8 cellular contexts compared by ENCODE assay signal in genomic region chr4:149371021-149371420, GRCh38.
DNase-seq lines count a peak whose midpoint lies in the region; ATAC-seq and TF ChIP-seq lines count a peak whose summit lies in the region.

No MANE protein-coding gene starts in this region.

- H3K27ac ChIP-seq in body of pancreas: no peak overlapping the region

- DNase-seq in AG09309 (ENCODE audit: low read depth): peak; percentile 53
- DNase-seq in NCI-H2171 (lab: John Stamatoyannopoulos, UW): peak; percentile 4
- DNase-seq in body of pancreas: peak in 1 of 4 donors; percentile 17
- peak; percentile 70 for DNase-seq in kidney tubule cell (ENCODE audit: low spot score)
- no peak for DNase-seq in posterior vena cava (ENCODE audit: low spot score)
- DNase-seq in activated CD8-positive, alpha-beta memory T cell treated with anti-CD3 and anti-CD28 coated beads for 24 hours: no peak

- no peaks in the 10 kb centered on the region for H3K27me3 ChIP-seq in body of pancreas

- no peak for TF ChIP-seq POLR2A in body of pancreas (IDR thresholded peaks at IDR 0.05)

- no peaks in the 10 kb centered on the region for H3K36me3 ChIP-seq in body of pancreas (replicated peaks in 1 of 2; ENCODE audit: insufficient read depth in 1 of 2, low read depth in 2 of 2)

- TF ChIP-seq CTCF in AG09309 (IDR thresholded peaks at IDR 0.05; ENCODE audit: control insufficient read depth, insufficient read depth, low read depth, low read length, missing control alignments): peak; percentile 48
- peak; percentile 25 to 51 (median 31) for TF ChIP-seq CTCF in body of pancreas (IDR thresholded peaks at IDR 0.05)

- H3K9me3 ChIP-seq in body of pancreas: no peaks in the 10 kb centered on the region

- WGBS in body of pancreas, 2 donors: 12 to 14% methylated on average over 3 of the region's 3 CpGs

- H3K4me3 ChIP-seq in AG09309 (ENCODE audit: control insufficient read depth, low read depth, low read length) (no peak overlapping the region), body of pancreas (no peak overlapping the region)

- ATAC-seq in GM18867 (IDR thresholded peaks at IDR 0.05; ENCODE audit: unreplicated experiment) (peak; percentile 83), HG03103 (IDR thresholded peaks at IDR 0.05; ENCODE audit: low read depth, unreplicated experiment) (peak; percentile 83), body of pancreas (peak; percentile 33)

- no peaks in the 10 kb centered on the region for H3K4me1 ChIP-seq in body of pancreas

- intact Hi-C loops in body of pancreas (cut with DNase I) (no loop called here), posterior vena cava (cut with DNase I) (no loop called here)

Comparison
In these comparisons a context has a peak if more than half of its experiments do, and no peak if none do; other contexts are left out.
1. DNase-seq: peak in AG09309 (single experiment), NCI-H2171 (single experiment) and kidney tubule cell (single experiment); none in posterior vena cava (single experiment) and activated CD8-positive, alpha-beta memory T cell treated with anti-CD3 and anti-CD28 coated beads for 24 hours (single experiment).
2. ATAC-seq: peak in every context shown above with its lines; median percentile 83 in GM18867; 83 in HG03103; 33 in body of pancreas.